1 cellular context compared by ENCODE assay signal in genomic region chr21:25801217-25802015, GRCh38.
TF ChIP-seq lines count a peak whose summit lies in the region.

No MANE protein-coding gene starts in this region.

TF ChIP-seq in HepG2, 621 proteins besides CTCF, POLR2A, EP300 and RAD21 (continued from another document and continues in another):
- no peak for TF ChIP-seq AHDC1 (CRISPR knock-in tag; IDR thresholded peaks at IDR 0.05; ENCODE audit: borderline replicate concordance)
- TF ChIP-seq FOXA1 (IDR thresholded peaks at IDR 0.05), result no peak
- TF ChIP-seq FOXA1 (CRISPR knock-in tag; IDR thresholded peaks at IDR 0.05), result no peak
- peak; percentile 80 for TF ChIP-seq ZMYM4 (CRISPR knock-in tag; IDR thresholded peaks at IDR 0.05)
- no peak for TF ChIP-seq ZNF232 (CRISPR knock-in tag; IDR thresholded peaks at IDR 0.05; ENCODE audit: borderline replicate concordance)
- TF ChIP-seq ZNF746 (CRISPR knock-in tag; IDR thresholded peaks at IDR 0.05), result no peak
- no peak for TF ChIP-seq ATF1 (CRISPR knock-in tag; IDR thresholded peaks at IDR 0.05)
- TF ChIP-seq RXRA (CRISPR knock-in tag; IDR thresholded peaks at IDR 0.05), result no peak
- TF ChIP-seq PRDM10 (CRISPR knock-in tag; IDR thresholded peaks at IDR 0.05; ENCODE audit: low read depth), result 0 out of 2 replicates have a peak, but pooled peaks have one; percentile 31
- no peak for TF ChIP-seq PHF20 (CRISPR knock-in tag; IDR thresholded peaks at IDR 0.05)
- TF ChIP-seq HNRNPK (IDR thresholded peaks at IDR 0.05; ENCODE audit: low read depth, low read length, poor library complexity, severe bottlenecking), result no peak
- TF ChIP-seq CREBL2 (CRISPR knock-in tag; IDR thresholded peaks at IDR 0.05; ENCODE audit: borderline replicate concordance), result no peak
- TF ChIP-seq REST (IDR thresholded peaks at IDR 0.05; ENCODE audit: borderline replicate concordance in 1 of 2, low read depth in 1 of 2, low read length in 2 of 2), result 0 out of 4 replicates have a peak, but pooled peaks of 1 of the 2 experiments have one; percentile 17
- no peak for TF ChIP-seq THAP7 (CRISPR knock-in tag; IDR thresholded peaks at IDR 0.05)
- TF ChIP-seq IKZF5 (CRISPR knock-in tag; IDR thresholded peaks at IDR 0.05), result peak; percentile 37; the same call in 1 of the 2 replicates
- TF ChIP-seq ZNF260 (CRISPR knock-in tag; IDR thresholded peaks at IDR 0.05; ENCODE audit: borderline replicate concordance, low read depth), result no peak
- TF ChIP-seq ZFAT (CRISPR knock-in tag; conservative IDR thresholded peaks at IDR 0.05), result no peak
- TF ChIP-seq ZBTB40 (IDR thresholded peaks at IDR 0.05), result no peak
- TF ChIP-seq ZBTB40 (CRISPR knock-in tag; IDR thresholded peaks at IDR 0.05), result no peak
- no peak for TF ChIP-seq KLF13 (CRISPR knock-in tag; IDR thresholded peaks at IDR 0.05)
- no peak for TF ChIP-seq KLF16 (CRISPR knock-in tag; IDR thresholded peaks at IDR 0.05)
- TF ChIP-seq MAX (IDR thresholded peaks at IDR 0.05), result no peak
- TF ChIP-seq ZNF235 (CRISPR knock-in tag; IDR thresholded peaks at IDR 0.05; ENCODE audit: borderline replicate concordance), result no peak
- no peak for TF ChIP-seq SIX1 (CRISPR knock-in tag; IDR thresholded peaks at IDR 0.05; ENCODE audit: borderline replicate concordance)
- peak; percentile 24; the same call in 1 of the 2 replicates for TF ChIP-seq ZNF598 (CRISPR knock-in tag; IDR thresholded peaks at IDR 0.05; ENCODE audit: borderline replicate concordance)
- no peak for TF ChIP-seq CENPX (CRISPR knock-in tag; IDR thresholded peaks at IDR 0.05)
- no peak for TF ChIP-seq PTBP1 (IDR thresholded peaks at IDR 0.05; ENCODE audit: low read depth, low read length, poor library complexity, severe bottlenecking)
- no peak for TF ChIP-seq PHB2 (IDR thresholded peaks at IDR 0.05; ENCODE audit: partially characterized antibody)
